In the genomic region with DNA sequence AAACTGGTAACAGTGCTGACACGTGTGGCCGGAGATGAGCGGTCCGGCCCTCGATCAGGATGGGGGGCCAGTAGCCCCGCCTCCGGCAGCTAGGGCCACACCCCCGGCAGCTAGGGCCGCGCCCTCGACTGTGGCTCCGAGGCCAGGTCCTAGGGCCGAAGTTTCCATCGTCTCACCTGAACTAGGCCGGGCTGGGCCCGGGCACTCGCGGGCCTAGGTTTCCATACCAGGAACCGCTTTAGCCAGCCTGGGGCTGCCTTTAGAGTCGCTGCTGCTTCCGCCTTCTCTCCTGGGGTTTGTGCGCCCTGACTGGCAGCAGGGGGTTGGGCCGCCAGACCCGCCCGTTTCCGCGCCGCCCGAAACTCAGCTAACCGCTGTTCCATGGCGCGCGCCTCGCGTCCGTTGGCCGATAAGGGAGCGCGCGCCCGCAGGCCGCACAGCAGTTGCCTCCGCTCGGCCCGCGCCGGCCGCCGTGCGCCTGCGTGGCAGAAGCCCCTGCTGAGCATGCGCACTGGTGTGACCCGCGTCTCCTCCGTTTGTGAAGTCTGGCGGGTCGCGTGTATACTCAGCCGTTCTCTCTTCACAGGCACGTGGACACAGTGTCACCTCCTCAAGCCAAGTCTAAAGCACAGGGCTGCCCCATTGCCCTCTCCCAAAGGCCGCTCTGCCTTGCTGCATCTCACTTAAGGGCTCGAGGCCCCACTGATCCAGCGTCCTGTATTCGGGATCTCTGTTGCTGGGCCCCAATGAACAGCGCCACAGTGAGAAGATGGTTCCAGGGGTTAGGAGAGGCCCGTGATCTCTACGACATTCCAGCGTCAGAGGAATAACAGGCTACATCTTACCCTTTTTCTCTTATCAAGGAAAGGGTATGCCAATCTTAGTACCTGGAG, we compare ENCODE assay signal across 8 cellular contexts. TPM values are rescaled to one million over a fixed set of nuclear protein-coding genes. Genes with fewer than 3 reads are reported as not detected.
DNase-seq lines count a peak whose midpoint lies in the region; ATAC-seq and TF ChIP-seq lines count a peak whose summit lies in the region.

SAYSD1 (minus strand) TSS at position 480 of the 893 bp plus-strand sequence; CDS start at position 383, 97 bp downstream.

- TF ChIP-seq CTCF in epithelial cell of esophagus (IDR thresholded peaks at IDR 0.05; ENCODE audit: insufficient read depth, low read depth, low read length, missing control alignments) = no peak

- H3K9me3 ChIP-seq in mononuclear cell (ENCODE audit: low read depth, low read length) = no peaks in the 10 kb centered on the region

- peak; percentile 94 for ATAC-seq in GM21528 (IDR thresholded peaks at IDR 0.05; ENCODE audit: low FRiP score, unreplicated experiment)

- no peaks in the 10 kb centered on the region for H3K27me3 ChIP-seq in mononuclear cell (ENCODE audit: insufficient read depth, low read length)

- H3K4me1 ChIP-seq in mononuclear cell (ENCODE audit: insufficient read depth, low read length) = peaks cover 15% of the 10 kb centered on the region

- peak; percentile 82 for DNase-seq in DMS 273 treated with DMSO at 0.1 percent for 48 hours (lab: John Stamatoyannopoulos, UW)
- DNase-seq in HuH-7.5 (ENCODE audit: low spot score) = peak; percentile 61
- DNase-seq in OCI-M1 (lab: John Stamatoyannopoulos, UW) = peak; percentile 98
- DNase-seq in activated T-cell treated with anti-CD3 and anti-CD28 coated beads for 4 hours = peak; percentile 87
- peak; percentile 94 for DNase-seq in epithelial cell of esophagus (ENCODE audit: low read depth)
- DNase-seq in stimulated activated CD8-positive, alpha-beta memory T cell treated with anti-CD3 and anti-CD28 coated beads, Interleukin-2, amount 100 ng/mL, for 48 hours (ENCODE audit: low read depth in 2 of 2) = peak; percentile 89 to 94

- H3K4me3 ChIP-seq in epithelial cell of esophagus (ENCODE audit: low read length) (peak within 1 kb of the TSS; percentile 69), mononuclear cell (ENCODE audit: low read length) (peak within 1 kb of the TSS; percentile 71)

RNA-seq across cellular contexts. Expression of gene SAYSD1, which starts in this region (rescaled TPM):
- 16.4 TPM for total RNA-seq in mononuclear cell

Comparison
In these comparisons a context has a peak if more than half of its experiments do, and no peak if none do; other contexts are left out.
1. Peak in every context shown above with its lines: DNase-seq, ATAC-seq and H3K4me3 ChIP-seq.